In genomic region chr20:25477156-25477882, GRCh38 we compare ENCODE assay signal across 1 cellular context.
A peak's percentile ranks its signal among the peaks of the same experiment; 100 is the strongest.
TF ChIP-seq lines count a peak whose summit lies in the region.

No MANE protein-coding gene starts in this region.

TF ChIP-seq in HepG2, 621 proteins besides CTCF, POLR2A, EP300 and RAD21:
- TF ChIP-seq RFX1 (IDR thresholded peaks at IDR 0.05) (no peak), ZNF138 (CRISPR knock-in tag; IDR thresholded peaks at IDR 0.05; ENCODE audit: low read depth) (no peak), NR2C2 (CRISPR knock-in tag; IDR thresholded peaks at IDR 0.05; ENCODE audit: borderline replicate concordance) (no peak), E2F5 (CRISPR knock-in tag; conservative IDR thresholded peaks at IDR 0.05) (no peak), NRL (CRISPR knock-in tag; IDR thresholded peaks at IDR 0.05; ENCODE audit: borderline replicate concordance) (no peak), SALL2 (CRISPR knock-in tag; IDR thresholded peaks at IDR 0.05) (no peak), RBM22 (optimal IDR thresholded peaks at IDR 0.05; ENCODE audit: low read length) (peak; percentile 58), HOXD1 (CRISPR knock-in tag; IDR thresholded peaks at IDR 0.05) (no peak), ZNF350 (CRISPR knock-in tag; IDR thresholded peaks at IDR 0.05; ENCODE audit: borderline replicate concordance, low read depth) (no peak), ZNF562 (CRISPR knock-in tag; IDR thresholded peaks at IDR 0.05; ENCODE audit: borderline replicate concordance) (no peak), ZEB1 (IDR thresholded peaks at IDR 0.05; ENCODE audit: insufficient replicate concordance, low read depth) (no peak), MTA1 (CRISPR knock-in tag; IDR thresholded peaks at IDR 0.05; ENCODE audit: borderline replicate concordance) (peak; percentile 12; the same call in 1 of the 2 replicates), SP1 (IDR thresholded peaks at IDR 0.05) (no peak), SP1 (CRISPR knock-in tag; IDR thresholded peaks at IDR 0.05) (no peak), AGO2 (optimal IDR thresholded peaks at IDR 0.05; ENCODE audit: low read depth, low read length) (peak; percentile 79), NFKBIZ (CRISPR knock-in tag; IDR thresholded peaks at IDR 0.05) (no peak), MLX (CRISPR knock-in tag; IDR thresholded peaks at IDR 0.05) (no peak), HMGA1 (CRISPR knock-in tag; conservative IDR thresholded peaks at IDR 0.05) (no peak), TAF15 (IDR thresholded peaks at IDR 0.05; ENCODE audit: low read depth, low read length, poor library complexity, severe bottlenecking) (no peak), DNMT1 (CRISPR knock-in tag; IDR thresholded peaks at IDR 0.05) (no peak), ZHX2 (IDR thresholded peaks at IDR 0.05; ENCODE audit: low read depth) (no peak), ZHX2 (CRISPR knock-in tag; IDR thresholded peaks at IDR 0.05; ENCODE audit: borderline replicate concordance) (no peak), ZKSCAN1 (IDR thresholded peaks at IDR 0.05; ENCODE audit: low read length) (no peak)
- TF ChIP-seq, protein P1, sequence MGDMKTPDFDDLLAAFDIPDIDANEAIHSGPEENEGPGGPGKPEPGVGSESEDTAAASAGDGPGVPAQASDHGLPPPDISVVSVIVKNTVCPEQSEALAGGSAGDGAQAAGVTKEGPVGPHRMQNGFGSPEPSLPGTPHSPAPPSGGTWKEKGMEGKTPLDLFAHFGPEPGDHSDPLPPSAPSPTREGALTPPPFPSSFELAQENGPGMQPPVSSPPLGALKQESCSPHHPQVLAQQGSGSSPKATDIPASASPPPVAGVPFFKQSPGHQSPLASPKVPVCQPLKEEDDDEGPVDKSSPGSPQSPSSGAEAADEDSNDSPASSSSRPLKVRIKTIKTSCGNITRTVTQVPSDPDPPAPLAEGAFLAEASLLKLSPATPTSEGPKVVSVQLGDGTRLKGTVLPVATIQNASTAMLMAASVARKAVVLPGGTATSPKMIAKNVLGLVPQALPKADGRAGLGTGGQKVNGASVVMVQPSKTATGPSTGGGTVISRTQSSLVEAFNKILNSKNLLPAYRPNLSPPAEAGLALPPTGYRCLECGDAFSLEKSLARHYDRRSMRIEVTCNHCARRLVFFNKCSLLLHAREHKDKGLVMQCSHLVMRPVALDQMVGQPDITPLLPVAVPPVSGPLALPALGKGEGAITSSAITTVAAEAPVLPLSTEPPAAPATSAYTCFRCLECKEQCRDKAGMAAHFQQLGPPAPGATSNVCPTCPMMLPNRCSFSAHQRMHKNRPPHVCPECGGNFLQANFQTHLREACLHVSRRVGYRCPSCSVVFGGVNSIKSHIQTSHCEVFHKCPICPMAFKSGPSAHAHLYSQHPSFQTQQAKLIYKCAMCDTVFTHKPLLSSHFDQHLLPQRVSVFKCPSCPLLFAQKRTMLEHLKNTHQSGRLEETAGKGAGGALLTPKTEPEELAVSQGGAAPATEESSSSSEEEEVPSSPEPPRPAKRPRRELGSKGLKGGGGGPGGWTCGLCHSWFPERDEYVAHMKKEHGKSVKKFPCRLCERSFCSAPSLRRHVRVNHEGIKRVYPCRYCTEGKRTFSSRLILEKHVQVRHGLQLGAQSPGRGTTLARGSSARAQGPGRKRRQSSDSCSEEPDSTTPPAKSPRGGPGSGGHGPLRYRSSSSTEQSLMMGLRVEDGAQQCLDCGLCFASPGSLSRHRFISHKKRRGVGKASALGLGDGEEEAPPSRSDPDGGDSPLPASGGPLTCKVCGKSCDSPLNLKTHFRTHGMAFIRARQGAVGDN (CRISPR knock-in tag; IDR thresholded peaks at IDR 0.05) = peak; percentile 10; the same call in 1 of the 2 replicates
- TF ChIP-seq, protein P2, sequence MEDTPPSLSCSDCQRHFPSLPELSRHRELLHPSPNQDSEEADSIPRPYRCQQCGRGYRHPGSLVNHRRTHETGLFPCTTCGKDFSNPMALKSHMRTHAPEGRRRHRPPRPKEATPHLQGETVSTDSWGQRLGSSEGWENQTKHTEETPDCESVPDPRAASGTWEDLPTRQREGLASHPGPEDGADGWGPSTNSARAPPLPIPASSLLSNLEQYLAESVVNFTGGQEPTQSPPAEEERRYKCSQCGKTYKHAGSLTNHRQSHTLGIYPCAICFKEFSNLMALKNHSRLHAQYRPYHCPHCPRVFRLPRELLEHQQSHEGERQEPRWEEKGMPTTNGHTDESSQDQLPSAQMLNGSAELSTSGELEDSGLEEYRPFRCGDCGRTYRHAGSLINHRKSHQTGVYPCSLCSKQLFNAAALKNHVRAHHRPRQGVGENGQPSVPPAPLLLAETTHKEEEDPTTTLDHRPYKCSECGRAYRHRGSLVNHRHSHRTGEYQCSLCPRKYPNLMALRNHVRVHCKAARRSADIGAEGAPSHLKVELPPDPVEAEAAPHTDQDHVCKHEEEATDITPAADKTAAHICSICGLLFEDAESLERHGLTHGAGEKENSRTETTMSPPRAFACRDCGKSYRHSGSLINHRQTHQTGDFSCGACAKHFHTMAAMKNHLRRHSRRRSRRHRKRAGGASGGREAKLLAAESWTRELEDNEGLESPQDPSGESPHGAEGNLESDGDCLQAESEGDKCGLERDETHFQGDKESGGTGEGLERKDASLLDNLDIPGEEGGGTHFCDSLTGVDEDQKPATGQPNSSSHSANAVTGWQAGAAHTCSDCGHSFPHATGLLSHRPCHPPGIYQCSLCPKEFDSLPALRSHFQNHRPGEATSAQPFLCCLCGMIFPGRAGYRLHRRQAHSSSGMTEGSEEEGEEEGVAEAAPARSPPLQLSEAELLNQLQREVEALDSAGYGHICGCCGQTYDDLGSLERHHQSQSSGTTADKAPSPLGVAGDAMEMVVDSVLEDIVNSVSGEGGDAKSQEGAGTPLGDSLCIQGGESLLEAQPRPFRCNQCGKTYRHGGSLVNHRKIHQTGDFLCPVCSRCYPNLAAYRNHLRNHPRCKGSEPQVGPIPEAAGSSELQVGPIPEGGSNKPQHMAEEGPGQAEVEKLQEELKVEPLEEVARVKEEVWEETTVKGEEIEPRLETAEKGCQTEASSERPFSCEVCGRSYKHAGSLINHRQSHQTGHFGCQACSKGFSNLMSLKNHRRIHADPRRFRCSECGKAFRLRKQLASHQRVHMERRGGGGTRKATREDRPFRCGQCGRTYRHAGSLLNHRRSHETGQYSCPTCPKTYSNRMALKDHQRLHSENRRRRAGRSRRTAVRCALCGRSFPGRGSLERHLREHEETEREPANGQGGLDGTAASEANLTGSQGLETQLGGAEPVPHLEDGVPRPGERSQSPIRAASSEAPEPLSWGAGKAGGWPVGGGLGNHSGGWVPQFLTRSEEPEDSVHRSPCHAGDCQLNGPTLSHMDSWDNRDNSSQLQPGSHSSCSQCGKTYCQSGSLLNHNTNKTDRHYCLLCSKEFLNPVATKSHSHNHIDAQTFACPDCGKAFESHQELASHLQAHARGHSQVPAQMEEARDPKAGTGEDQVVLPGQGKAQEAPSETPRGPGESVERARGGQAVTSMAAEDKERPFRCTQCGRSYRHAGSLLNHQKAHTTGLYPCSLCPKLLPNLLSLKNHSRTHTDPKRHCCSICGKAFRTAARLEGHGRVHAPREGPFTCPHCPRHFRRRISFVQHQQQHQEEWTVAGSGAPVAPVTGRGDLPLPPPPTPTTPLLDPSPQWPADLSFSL (CRISPR knock-in tag; IDR thresholded peaks at IDR 0.05) = no peak
- TF ChIP-seq, protein P3, sequence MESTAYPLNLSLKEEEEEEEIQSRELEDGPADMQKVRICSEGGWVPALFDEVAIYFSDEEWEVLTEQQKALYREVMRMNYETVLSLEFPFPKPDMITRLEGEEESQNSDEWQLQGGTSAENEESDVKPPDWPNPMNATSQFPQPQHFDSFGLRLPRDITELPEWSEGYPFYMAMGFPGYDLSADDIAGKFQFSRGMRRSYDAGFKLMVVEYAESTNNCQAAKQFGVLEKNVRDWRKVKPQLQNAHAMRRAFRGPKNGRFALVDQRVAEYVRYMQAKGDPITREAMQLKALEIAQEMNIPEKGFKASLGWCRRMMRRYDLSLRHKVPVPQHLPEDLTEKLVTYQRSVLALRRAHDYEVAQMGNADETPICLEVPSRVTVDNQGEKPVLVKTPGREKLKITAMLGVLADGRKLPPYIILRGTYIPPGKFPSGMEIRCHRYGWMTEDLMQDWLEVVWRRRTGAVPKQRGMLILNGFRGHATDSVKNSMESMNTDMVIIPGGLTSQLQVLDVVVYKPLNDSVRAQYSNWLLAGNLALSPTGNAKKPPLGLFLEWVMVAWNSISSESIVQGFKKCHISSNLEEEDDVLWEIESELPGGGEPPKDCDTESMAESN (CRISPR knock-in tag; conservative IDR thresholded peaks at IDR 0.05) = no peak
